ENCODE assay signal across 8 cellular contexts in genomic region chr6:11276911-11277274, GRCh38. TPM values are rescaled to one million over a fixed set of nuclear protein-coding genes. Genes with fewer than 3 reads are reported as not detected.
A peak's percentile ranks its signal among the peaks of the same experiment; 100 is the strongest.
DNase-seq lines count a peak whose midpoint lies in the region; ATAC-seq and TF ChIP-seq lines count a peak whose summit lies in the region.

No MANE protein-coding gene starts in this region.

- H3K36me3 Mint-ChIP-seq in CD8-positive, alpha-beta memory T cell, result peaks cover 15 to 25% (median 19%) of the 10 kb centered on the region in 3 donors
- H3K36me3 Mint-ChIP-seq in central memory CD8-positive, alpha-beta T cell (ENCODE audit: insufficient read depth), result peaks cover 4% of the 10 kb centered on the region
- H3K36me3 Mint-ChIP-seq in neural progenitor cell, result no peaks in the 10 kb centered on the region

- CTCF ChIA-PET in CD8-positive, alpha-beta memory T cell (lab: Charles Lee), result interaction anchor here (1.8 kb wide), 1 partner anchor 12 kb away, joined by 4 read pairs; no protein-coding TSS in a partner anchor

- DNase-seq in CD8-positive, alpha-beta memory T cell, result no peak
- DNase-seq in M059J (ENCODE audit: low read depth), result peak; percentile 94
- no peak for DNase-seq in central memory CD8-positive, alpha-beta T cell (ENCODE audit: low spot score in 2 of 2)
- no peak for DNase-seq in neural progenitor cell (ENCODE audit: low spot score)
- no peak for DNase-seq in stimulated activated CD4-positive, alpha-beta T cell treated with anti-CD3 and anti-CD28 coated beads, Interleukin-4, amount 100 ng/mL, for 1 hour

- POLR2A ChIA-PET in CD8-positive, alpha-beta memory T cell (lab: Charles Lee), result interaction anchor here (0.5 kb wide), 1 partner anchor 78 kb away, joined by 4 read pairs; no protein-coding TSS in a partner anchor

- peaks cover 35% of the 10 kb centered on the region for H3K4me1 ChIP-seq in CD8-positive, alpha-beta memory T cell (ENCODE audit: insufficient read depth, low read length)
- peaks cover 31% of the 10 kb centered on the region for H3K4me1 ChIP-seq in neural progenitor cell

- peak overlapping the region; percentile 60 to 97 (median 88) for H3K27ac Mint-ChIP-seq in CD8-positive, alpha-beta memory T cell
- peak overlapping the region; percentile 94 for H3K27ac Mint-ChIP-seq in central memory CD8-positive, alpha-beta T cell (ENCODE audit: low read depth)
- H3K27ac Mint-ChIP-seq in neural progenitor cell, result no peak overlapping the region

- no peak overlapping the region for H3K27ac ChIP-seq in CD8-positive, alpha-beta memory T cell (ENCODE audit: low read depth, low read length)
- H3K27ac ChIP-seq in neural progenitor cell, result no peak overlapping the region

- H4K20me1 ChIP-seq in neural progenitor cell (ENCODE audit: low read depth), result no peaks in the 10 kb centered on the region

- peaks cover 1% of the 10 kb centered on the region for H3K36me3 ChIP-seq in CD8-positive, alpha-beta memory T cell (ENCODE audit: insufficient read depth, low read length)
- H3K36me3 ChIP-seq in neural progenitor cell, result no peaks in the 10 kb centered on the region

- no peak for TF ChIP-seq CTCF in neural progenitor cell (IDR thresholded peaks at IDR 0.05)

- H3K4me2 ChIP-seq in neural progenitor cell, result peak overlapping the region; percentile 30

- peaks cover 58 to 74% (median 74%) of the 10 kb centered on the region in 3 donors for H3K4me1 Mint-ChIP-seq in CD8-positive, alpha-beta memory T cell
- peaks cover 52% of the 10 kb centered on the region for H3K4me1 Mint-ChIP-seq in central memory CD8-positive, alpha-beta T cell
- H3K4me1 Mint-ChIP-seq in neural progenitor cell, result peaks cover 39% of the 10 kb centered on the region

- H3K27me3 Mint-ChIP-seq in CD8-positive, alpha-beta memory T cell, result no peaks in the 10 kb centered on the region
- H3K27me3 Mint-ChIP-seq in central memory CD8-positive, alpha-beta T cell, result no peaks in the 10 kb centered on the region
- H3K27me3 Mint-ChIP-seq in neural progenitor cell (ENCODE audit: insufficient read depth, low read depth), result no peaks in the 10 kb centered on the region

- ATAC-seq in central memory CD8-positive, alpha-beta T cell (replicated peaks; ENCODE audit: extremely low read depth, poor library complexity, severe bottlenecking), result no peak
- no peak for ATAC-seq in HG02678 (IDR thresholded peaks at IDR 0.05; ENCODE audit: unreplicated experiment)
- no peak for ATAC-seq in HG03039 (IDR thresholded peaks at IDR 0.05; ENCODE audit: unreplicated experiment)
- ATAC-seq in GM21360 (IDR thresholded peaks at IDR 0.05; ENCODE audit: unreplicated experiment), result no peak

- no peaks in the 10 kb centered on the region for H3K27me3 ChIP-seq in CD8-positive, alpha-beta memory T cell (ENCODE audit: insufficient read depth, low read length, poor library complexity, severe bottlenecking)
- no peaks in the 10 kb centered on the region for H3K27me3 ChIP-seq in neural progenitor cell

- H3K4me3 ChIP-seq in CD8-positive, alpha-beta memory T cell (ENCODE audit: low read length), result no peak overlapping the region
- no peak overlapping the region for H3K4me3 ChIP-seq in neural progenitor cell

- H3K9me3 ChIP-seq in CD8-positive, alpha-beta memory T cell (ENCODE audit: low read length), result no peaks in the 10 kb centered on the region
- H3K9me3 ChIP-seq in neural progenitor cell (ENCODE audit: low read depth), result no peaks in the 10 kb centered on the region

- H3K9ac ChIP-seq in neural progenitor cell, result no peak overlapping the region

- H2AFZ ChIP-seq in neural progenitor cell (replicated peaks), result no peak overlapping the region

- no peaks in the 10 kb centered on the region for H3K9me3 Mint-ChIP-seq in CD8-positive, alpha-beta memory T cell
- H3K9me3 Mint-ChIP-seq in central memory CD8-positive, alpha-beta T cell, result no peaks in the 10 kb centered on the region
- no peaks in the 10 kb centered on the region for H3K9me3 Mint-ChIP-seq in neural progenitor cell

- H3K79me2 ChIP-seq in neural progenitor cell (ENCODE audit: low read depth), result no peaks in the 10 kb centered on the region

- H3F3A ChIP-seq in neural progenitor cell (ENCODE audit: low read depth), result peaks cover 13% of the 10 kb centered on the region

- peak overlapping the region; percentile 1 to 59 (median 48) for H3K4me3 Mint-ChIP-seq in CD8-positive, alpha-beta memory T cell
- H3K4me3 Mint-ChIP-seq in central memory CD8-positive, alpha-beta T cell, result peak overlapping the region; percentile 54
- no peak overlapping the region for H3K4me3 Mint-ChIP-seq in neural progenitor cell

RNA-seq across cellular contexts. Expression of gene NEDD9, which starts 44.4 kb away (rescaled TPM):
- total RNA-seq in CD8-positive, alpha-beta memory T cell, result 10 to 100 TPM; 39.9 to 41.0 TPM
- polyA plus RNA-seq in CD8-positive, alpha-beta memory T cell, result 40.2 TPM
- 53.5 and 79.4 TPM in 2 replicates for total RNA-seq in M059J (2014; rRNA removed; shearing (Covaris generic))
- total RNA-seq in neural progenitor cell (ENCODE audit: low replicate concordance), result 4.9 and 8.2 TPM in 2 replicates
